In genomic region chr2:216696751-216697560, GRCh38 we compare ENCODE assay signal across 8 cellular contexts. TPM values are rescaled to one million over a fixed set of nuclear protein-coding genes. Genes with fewer than 3 reads are reported as not detected.
DNase-seq lines count a peak whose midpoint lies in the region; ATAC-seq and TF ChIP-seq lines count a peak whose summit lies in the region.

No MANE protein-coding gene starts in this region.

- peaks cover 3 to 17% of the 10 kb centered on the region in 2 donors for H3K4me1 ChIP-seq in breast epithelium
- peaks cover 0 to 55% of the 10 kb centered on the region in 2 donors for H3K4me1 ChIP-seq in muscle layer of duodenum (ENCODE audit: control insufficient read depth in 1 of 2, insufficient read depth in 2 of 2, low read length in 2 of 2)

- H3K36me3 ChIP-seq in breast epithelium (no peaks in the 10 kb centered on the region), muscle layer of duodenum (ENCODE audit: control insufficient read depth in 1 of 2, insufficient read depth in 2 of 2, low read length in 2 of 2) (no peaks in the 10 kb centered on the region)

- H3K27ac ChIP-seq in breast epithelium (peak overlapping the region; percentile 48 to 68), muscle layer of duodenum (ENCODE audit: low read length) (peak overlapping the region; percentile 48)

- intact Hi-C loops in breast epithelium (cut with DNase I; ENCODE audit: low total_unique reads), result loop anchor here (10.0 kb wide), 1 partner anchor 818 kb away; no protein-coding TSS in a partner anchor

- H3K4me3 ChIP-seq in breast epithelium (no peak overlapping the region), muscle layer of duodenum (ENCODE audit: low read depth in 1 of 2, low read length in 2 of 2) (no peak overlapping the region)

- peak; percentile 47 for DNase-seq in GM03348 (ENCODE audit: low spot score)
- DNase-seq in NCI-H2081 treated with DMSO at 0.1 percent for 48 hours (lab: John Stamatoyannopoulos, UW), result peak; percentile 20
- DNase-seq in breast epithelium (ENCODE audit: low spot score in 2 of 2), result no peak
- DNase-seq in occipital lobe (lab: John Stamatoyannopoulos, UW), result no peak
- no peak for DNase-seq in T-helper 1 cell

- no peak for ATAC-seq in HG03045 (IDR thresholded peaks at IDR 0.05; ENCODE audit: unreplicated experiment)
- ATAC-seq in GM19452 (IDR thresholded peaks at IDR 0.05; ENCODE audit: unreplicated experiment), result no peak

- no peak for TF ChIP-seq POLR2A in breast epithelium (IDR thresholded peaks at IDR 0.05)

- no peaks in the 10 kb centered on the region for H3K27me3 ChIP-seq in breast epithelium
- peaks cover 16% of the 10 kb centered on the region for H3K27me3 ChIP-seq in muscle layer of duodenum (ENCODE audit: low read depth, low read length)

- H3K9me3 ChIP-seq in breast epithelium (no peaks in the 10 kb centered on the region), muscle layer of duodenum (ENCODE audit: control insufficient read depth in 1 of 2, low read length in 2 of 2) (no peaks in the 10 kb centered on the region)

- TF ChIP-seq CTCF in breast epithelium (IDR thresholded peaks at IDR 0.05), result peak in 2 of 3 donors; percentile 47 to 61

RNA-seq across cellular contexts. Expression of gene IGFBP5, which starts 1.6 kb away (rescaled TPM):
- total RNA-seq in breast epithelium (1,000 to 10,000 TPM in 1 of 3 donors, 100 to 1,000 TPM in 2; 161 to 1,107 (median 177) TPM), occipital lobe (17.2 TPM)

Comparison
In these comparisons a context has a peak if more than half of its experiments do, and no peak if none do; other contexts are left out.
1. DNase-seq: peak in GM03348 (single experiment) and NCI-H2081 treated with DMSO at 0.1 percent for 48 hours (single experiment); none in breast epithelium (0 of 2), occipital lobe (single experiment) and T-helper 1 cell (0 of 5).